ENCODE assay signal across 28 cellular contexts in the genomic region with DNA sequence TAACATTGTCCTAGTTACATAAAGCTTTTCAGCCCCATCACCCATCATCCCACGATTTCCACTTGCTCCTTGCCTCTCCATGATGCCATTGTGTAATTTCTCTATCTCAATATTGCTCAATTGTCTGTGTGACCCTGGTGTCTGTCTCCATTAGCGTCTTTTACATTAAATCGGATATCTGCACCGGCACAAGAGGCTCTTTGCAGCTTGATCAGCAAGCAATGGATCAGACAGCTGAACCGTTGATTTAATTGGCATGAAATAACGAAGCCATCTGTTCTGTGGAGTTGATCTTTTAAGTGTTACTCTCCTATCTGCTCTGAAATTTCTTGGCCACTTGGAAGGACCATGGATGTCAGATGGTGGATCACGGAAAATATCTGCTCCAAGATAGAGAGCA.
"Had no signal": no experiment of that assay in that cellular context is flagged by ENCODE, and none has a peak within 500 bp of the region (broad histone marks: within the 10 kb centered on the region; RNA-seq: fewer than 3 reads in every experiment).

No MANE protein-coding gene starts in this region.

- FAIRE-seq: endometrium, endothelial cell of umbilical vein had no signal

- ATAC-seq: activated CD4-positive, alpha-beta T cell treated with anti-CD3 and anti-CD28 coated beads for 36 hours; activated CD8-positive, alpha-beta memory T cell treated with anti-CD3 and anti-CD28 coated beads, Interleukin-2, amount 10 ng/mL, durations not matched to agents 7 days and 5 days; activated CD8-positive, alpha-beta T cell treated with anti-CD3 and anti-CD28 coated beads, Interleukin-2, amount 10 ng/mL, durations not matched to agents 7 days and 5 days; activated naive CD8-positive, alpha-beta T cell treated with anti-CD3 and anti-CD28 coated beads, Interleukin-2, amount 50 U/mL, for 24 hours; gastroesophageal sphincter; T-helper 17 cell had no signal

- DNase-seq: activated CD4-positive, alpha-beta memory T cell treated with anti-CD3 and anti-CD28 coated beads for 36 hours; activated CD4-positive, alpha-beta T cell treated with anti-CD3 and anti-CD28 coated beads for 36 hours; activated CD4-positive, alpha-beta T cell treated with anti-CD3 and anti-CD28 coated beads, Interleukin-2, amount 10 ng/mL, durations not matched to agents 24 days and 14 days; activated CD4-positive, CD25-positive, alpha-beta regulatory T cell; activated CD4-positive, CD25-positive, alpha-beta regulatory T cell treated with anti-CD3 and anti-CD28 coated beads, Interleukin-2, amount 50 U/mL, for 72 hours; activated CD8-positive, alpha-beta memory T cell treated with anti-CD3 and anti-CD28 coated beads, Interleukin-2, amount 10 ng/mL, durations not matched to agents 7 days and 5 days; activated CD8-positive, alpha-beta memory T cell treated with anti-CD3 and anti-CD28 coated beads, Interleukin-2, amount 50 U/mL, for 4 hours; activated CD8-positive, alpha-beta T cell treated with anti-CD3 and anti-CD28 coated beads, Interleukin-2, amount 10 ng/mL, durations not matched to agents 7 days and 5 days; activated effector memory CD4-positive, alpha-beta T cell treated with anti-CD3 and anti-CD28 coated beads, Interleukin-2, amount 50 U/mL, for 16 hours; activated naive CD4-positive, alpha-beta T cell treated with anti-CD3 and anti-CD28 coated beads for 36 hours; activated naive CD8-positive, alpha-beta T cell treated with anti-CD3 and anti-CD28 coated beads for 36 hours; activated naive CD8-positive, alpha-beta T cell treated with anti-CD3 and anti-CD28 coated beads, Interleukin-2, amount 50 U/mL, for 24 hours; activated T-cell treated with anti-CD3 and anti-CD28 coated beads, Interleukin-2, amount 50 U/mL, for 1 hour; activated T-cell treated with anti-CD3 and anti-CD28 coated beads, Interleukin-2, amount 50 U/mL, for 48 hours; adrenal gland; amygdala; central memory CD4-positive, alpha-beta T cell; cerebellar nuclear complex; colonic mucosa; effector CD8-positive, alpha-beta T cell; esophagus squamous epithelium; foreskin melanocyte; head of caudate nucleus; T-helper 17 cell; T1000 had no signal
